20 cellular contexts compared by ENCODE assay signal in genomic region chr10:1273372-1274097, GRCh38.
"Had no signal": no experiment of that assay in that cellular context is flagged by ENCODE, and none has a peak within 500 bp of the region (broad histone marks: within the 10 kb centered on the region; RNA-seq: fewer than 3 reads in every experiment).

No MANE protein-coding gene starts in this region.

- H3K4me3 ChIP-seq: breast epithelium, skin epidermis had no signal

- H3K27ac ChIP-seq: breast epithelium, skin epidermis, WERI-Rb-1 had no signal

- H3K27me3 Mint-ChIP-seq: central memory CD8-positive, alpha-beta T cell; stimulated activated naive CD8-positive, alpha-beta T cell treated with anti-CD3 and anti-CD28 coated beads, Interleukin-15, Interleukin-2, amounts not matched to agents 100 ng/mL and 50 ng/mL, for 24 hours; T-cell had no signal

- H3K4me3 Mint-ChIP-seq: activated naive CD8-positive, alpha-beta T cell treated with anti-CD3 and anti-CD28 coated beads for 36 hours; activated T-cell treated with anti-CD3 and anti-CD28 coated beads, Interleukin-2, amount 50 U/mL, for 24 hours; central memory CD8-positive, alpha-beta T cell; nephron; stimulated activated naive CD8-positive, alpha-beta T cell treated with anti-CD3 and anti-CD28 coated beads, Interleukin-15, Interleukin-2, amounts not matched to agents 100 ng/mL and 50 ng/mL, for 24 hours; T-cell; T-helper 2 cell treated with Interferon-gamma antibody and Interleukin-4, amounts not matched to agents 5 μg/mL and 100 μg/mL, for 36 hours had no signal

- H3K4me1 Mint-ChIP-seq: activated naive CD8-positive, alpha-beta T cell treated with anti-CD3 and anti-CD28 coated beads for 36 hours; central memory CD8-positive, alpha-beta T cell; T-cell had no signal

- H3K36me3 ChIP-seq: breast epithelium, WERI-Rb-1 had no signal

- ATAC-seq: T-cell had no signal

- H3K27me3 ChIP-seq: breast epithelium had no signal

- H3K9me3 Mint-ChIP-seq: activated naive CD8-positive, alpha-beta T cell treated with anti-CD3 and anti-CD28 coated beads for 36 hours; activated T-cell treated with anti-CD3 and anti-CD28 coated beads, Interleukin-2, amount 50 U/mL, for 24 hours; activated T-helper 2 cell treated with anti-CD3 and anti-CD28 coated beads, Interferon-gamma antibody, Interleukin-2, Interleukin-4, amounts not matched to agents 10 μg/mL and 5 μg/mL and 100 μg/mL, durations not matched to agents 14 hours and 24 hours and 36 hours; central memory CD8-positive, alpha-beta T cell; stimulated activated naive CD8-positive, alpha-beta T cell treated with anti-CD3 and anti-CD28 coated beads, Interleukin-15, Interleukin-2, amounts not matched to agents 100 ng/mL and 50 ng/mL, for 24 hours; T-cell; T-helper 2 cell treated with Interferon-gamma antibody and Interleukin-4, amounts not matched to agents 5 μg/mL and 100 μg/mL, for 36 hours had no signal

- H3K4me1 ChIP-seq: breast epithelium had no signal

- DNase-seq: activated CD4-positive, alpha-beta T cell treated with anti-CD3 and anti-CD28 coated beads, Interleukin-2, amount 50 U/mL, for 1 hour; activated CD4-positive, CD25-positive, alpha-beta regulatory T cell treated with anti-CD3 and anti-CD28 coated beads, Interleukin-2, amount 50 U/mL, for 72 hours; activated CD8-positive, alpha-beta memory T cell treated with anti-CD3 and anti-CD28 coated beads for 24 hours; activated CD8-positive, alpha-beta memory T cell treated with anti-CD3 and anti-CD28 coated beads, Interleukin-2, amount 50 U/mL, for 4 hours; activated naive CD4-positive, alpha-beta T cell; activated naive CD8-positive, alpha-beta T cell treated with anti-CD3 and anti-CD28 coated beads for 36 hours; activated T-cell treated with anti-CD3 and anti-CD28 coated beads, Interleukin-2, amount 50 U/mL, for 24 hours; cortex of kidney; mesenchymal stem cell; stimulated activated CD4-positive, alpha-beta T cell treated with anti-CD3 and anti-CD28 coated beads, Interleukin-1b, Interleukin-23, amount 100 ng/mL, for 48 hours; T-cell; trophoblast cell; WERI-Rb-1 had no signal

- H3K27ac Mint-ChIP-seq: activated naive CD8-positive, alpha-beta T cell treated with anti-CD3 and anti-CD28 coated beads for 36 hours; activated T-cell treated with anti-CD3 and anti-CD28 coated beads, Interleukin-2, amount 50 U/mL, for 24 hours; activated T-helper 2 cell treated with anti-CD3 and anti-CD28 coated beads, Interferon-gamma antibody, Interleukin-2, Interleukin-4, amounts not matched to agents 10 μg/mL and 5 μg/mL and 100 μg/mL, durations not matched to agents 14 hours and 24 hours and 36 hours; stimulated activated naive CD8-positive, alpha-beta T cell treated with anti-CD3 and anti-CD28 coated beads, Interleukin-15, Interleukin-2, amounts not matched to agents 100 ng/mL and 50 ng/mL, for 24 hours; T-cell; T-helper 2 cell treated with Interferon-gamma antibody and Interleukin-4, amounts not matched to agents 5 μg/mL and 100 μg/mL, for 36 hours had no signal

- H3K9me3 ChIP-seq: breast epithelium had no signal

- H3K36me3 Mint-ChIP-seq: activated naive CD8-positive, alpha-beta T cell treated with anti-CD3 and anti-CD28 coated beads for 36 hours; T-cell had no signal
